ENCODE assay signal across 12 cellular contexts in genomic region chr1:179875606-179876288, GRCh38. TPM values are rescaled to one million over a fixed set of nuclear protein-coding genes. Genes with fewer than 3 reads are reported as not detected.
DNase-seq lines count a peak whose midpoint lies in the region; ATAC-seq and TF ChIP-seq lines count a peak whose summit lies in the region.
"Had no signal": no experiment of that assay in that cellular context is flagged by ENCODE, and none has a peak within 500 bp of the region (broad histone marks: within the 10 kb centered on the region; RNA-seq: fewer than 3 reads in every experiment).

No MANE protein-coding gene starts in this region.

- DNase-seq in HFFc6 (no peak), fibroblast of villous mesenchyme (ENCODE audit: low read depth) (no peak), DMS 273 treated with DMSO at 0.1 percent for 48 hours (lab: John Stamatoyannopoulos, UW) (no peak)
- DNase-seq in activated CD8-positive, alpha-beta T cell treated with anti-CD3 and anti-CD28 coated beads for 36 hours, result no peak
- DNase-seq: activated CD4-positive, alpha-beta T cell treated with anti-CD3 and anti-CD28 coated beads for 36 hours; anterior cingulate cortex; hypothalamus; NCI-H1694; occipital lobe had no signal

- H3K4me2 ChIP-seq in skeletal muscle satellite cell (ENCODE audit: low read length), result peak overlapping the region; percentile 88

- H3K27me3 Mint-ChIP-seq in HFFc6 (ENCODE audit: insufficient read depth), result no peaks in the 10 kb centered on the region; the same call in 1 of the 2 replicates
- H3K27me3 Mint-ChIP-seq in activated T-helper 17 cell treated with anti-CD3 and anti-CD28 coated beads, Interleukin-2, amount 50 U/mL, for 72 hours, result no peaks in the 10 kb centered on the region
- H3K27me3 Mint-ChIP-seq in activated CD8-positive, alpha-beta T cell treated with anti-CD3 and anti-CD28 coated beads for 36 hours, result no peaks in the 10 kb centered on the region
- H3K27me3 Mint-ChIP-seq: activated CD4-positive, alpha-beta T cell treated with anti-CD3 and anti-CD28 coated beads for 36 hours had no signal

- H3K4me1 ChIP-seq in skeletal muscle satellite cell (ENCODE audit: control insufficient read depth, insufficient read depth, low read length), result peaks cover 10% of the 10 kb centered on the region

- CTCF ChIA-PET in activated CD8-positive, alpha-beta T cell treated with anti-CD3 and anti-CD28 coated beads for 36 hours (lab: Charles Lee), result interaction anchor here (0.6 to 1.8 kb wide), 4 partner anchors 8 to 61 kb away, joined by 3 to 9 read pairs (median 4); no protein-coding TSS in a partner anchor

- no peaks in the 10 kb centered on the region for H3K9me3 ChIP-seq in skeletal muscle satellite cell (replicated peaks; ENCODE audit: low read length)

- peaks cover 4% of the 10 kb centered on the region for H3K9me3 Mint-ChIP-seq in HFFc6
- no peaks in the 10 kb centered on the region for H3K9me3 Mint-ChIP-seq in activated T-helper 17 cell treated with anti-CD3 and anti-CD28 coated beads, Interleukin-2, amount 50 U/mL, for 72 hours
- no peaks in the 10 kb centered on the region for H3K9me3 Mint-ChIP-seq in activated CD8-positive, alpha-beta T cell treated with anti-CD3 and anti-CD28 coated beads for 36 hours

- peaks cover 57% of the 10 kb centered on the region for H3K4me1 Mint-ChIP-seq in HFFc6 (ENCODE audit: low read depth)
- H3K4me1 Mint-ChIP-seq in activated T-helper 17 cell treated with anti-CD3 and anti-CD28 coated beads, Interleukin-2, amount 50 U/mL, for 72 hours, result peaks cover 32% of the 10 kb centered on the region
- peaks cover 53% of the 10 kb centered on the region for H3K4me1 Mint-ChIP-seq in activated CD8-positive, alpha-beta T cell treated with anti-CD3 and anti-CD28 coated beads for 36 hours (ENCODE audit: low read depth)

- POLR2A ChIA-PET in activated CD8-positive, alpha-beta T cell treated with anti-CD3 and anti-CD28 coated beads for 36 hours (lab: Charles Lee), result no interaction called here

- peaks cover 32% of the 10 kb centered on the region for H3K36me3 Mint-ChIP-seq in HFFc6 (ENCODE audit: low read depth)
- H3K36me3 Mint-ChIP-seq in activated T-helper 17 cell treated with anti-CD3 and anti-CD28 coated beads, Interleukin-2, amount 50 U/mL, for 72 hours (ENCODE audit: low read depth), result peaks cover 65% of the 10 kb centered on the region
- peaks cover 23% of the 10 kb centered on the region for H3K36me3 Mint-ChIP-seq in activated CD8-positive, alpha-beta T cell treated with anti-CD3 and anti-CD28 coated beads for 36 hours (ENCODE audit: low read depth)

- intact Hi-C loops in activated CD8-positive, alpha-beta T cell treated with anti-CD3 and anti-CD28 coated beads for 36 hours (cut with micrococcal nuclease), result no loop called here

- peak overlapping the region; percentile 90 for H3K4me3 ChIP-seq in fibroblast of villous mesenchyme (ENCODE audit: low read depth, low read length)
- H3K4me3 ChIP-seq in skeletal muscle satellite cell (ENCODE audit: low read length), result peak overlapping the region; percentile 77

- H3K27ac Mint-ChIP-seq in HFFc6, result no peak overlapping the region; the same call in 1 of the 2 replicates
- H3K27ac Mint-ChIP-seq in activated T-helper 17 cell treated with anti-CD3 and anti-CD28 coated beads, Interleukin-2, amount 50 U/mL, for 72 hours, result no peak overlapping the region
- H3K27ac Mint-ChIP-seq in activated CD8-positive, alpha-beta T cell treated with anti-CD3 and anti-CD28 coated beads for 36 hours, result no peak overlapping the region

- H3K4me3 Mint-ChIP-seq in HFFc6, result peak overlapping the region; percentile 94
- H3K4me3 Mint-ChIP-seq in activated T-helper 17 cell treated with anti-CD3 and anti-CD28 coated beads, Interleukin-2, amount 50 U/mL, for 72 hours, result peak overlapping the region; percentile 96
- H3K4me3 Mint-ChIP-seq in activated CD8-positive, alpha-beta T cell treated with anti-CD3 and anti-CD28 coated beads for 36 hours, result no peak overlapping the region

- H3K27me3 ChIP-seq in skeletal muscle satellite cell (ENCODE audit: control insufficient read depth, insufficient read depth, low read length), result no peaks in the 10 kb centered on the region

- no peak for ATAC-seq in activated T-helper 17 cell treated with anti-CD3 and anti-CD28 coated beads, Interleukin-2, amount 50 U/mL, for 72 hours (replicated peaks)
- no peak for ATAC-seq in GM18873 (IDR thresholded peaks at IDR 0.05; ENCODE audit: low FRiP score, unreplicated experiment)
- ATAC-seq in activated CD8-positive, alpha-beta T cell treated with anti-CD3 and anti-CD28 coated beads for 36 hours, result no peak
- ATAC-seq: activated CD4-positive, alpha-beta T cell treated with anti-CD3 and anti-CD28 coated beads for 36 hours had no signal

- peak overlapping the region; percentile 84 for H3K9ac ChIP-seq in skeletal muscle satellite cell (ENCODE audit: low read depth, low read length)

- TF ChIP-seq CTCF in HFFc6 (IDR thresholded peaks at IDR 0.05) (no peak), fibroblast of villous mesenchyme (IDR thresholded peaks at IDR 0.05; ENCODE audit: insufficient read depth, low read depth, low read length) (no peak)
- TF ChIP-seq CTCF in activated CD8-positive, alpha-beta T cell treated with anti-CD3 and anti-CD28 coated beads for 36 hours (IDR thresholded peaks at IDR 0.05), result no peak

- peaks cover 25% of the 10 kb centered on the region for H3K36me3 ChIP-seq in skeletal muscle satellite cell (ENCODE audit: insufficient read depth, low read length)

RNA-seq across cellular contexts. Expression of gene TOR1AIP2, which starts 1.9 kb away (rescaled TPM):
- total RNA-seq in HFFc6 (2021; fragmentation: NEBNext Ultra II Directional; extraction: Animal tissue kit (Norgen Biotek cat#: 25700)), result 100 to 1,000 TPM in 5 of 6 experiments, 10 to 100 TPM in 1; 89.7 to 127 (median 108) TPM
- 10 to 100 TPM; 63.3 to 72.9 TPM for total RNA-seq in activated T-helper 17 cell treated with anti-CD3 and anti-CD28 coated beads, Interleukin-2, amount 50 U/mL, for 72 hours
- total RNA-seq in fibroblast of villous mesenchyme, result 92.1 and 179 TPM in 2 replicates
- 83.0 and 111 TPM in 2 replicates for total RNA-seq in skeletal muscle satellite cell (2012; rRNA removed)
- 10 to 100 TPM; 39.5 to 45.1 TPM for total RNA-seq in activated CD8-positive, alpha-beta T cell treated with anti-CD3 and anti-CD28 coated beads for 36 hours

RNA-seq across cellular contexts. Expression of gene TOR1AIP1, which starts 6.3 kb away (rescaled TPM):
- total RNA-seq in HFFc6 (2021; fragmentation: NEBNext Ultra II Directional; extraction: Animal tissue kit (Norgen Biotek cat#: 25700)), result 10 to 100 TPM; 39.6 to 51.8 (median 48.9) TPM
- 10 to 100 TPM; 61.8 to 62.0 TPM for total RNA-seq in activated T-helper 17 cell treated with anti-CD3 and anti-CD28 coated beads, Interleukin-2, amount 50 U/mL, for 72 hours
- total RNA-seq in fibroblast of villous mesenchyme, result 39.0 and 66.5 TPM in 2 replicates
- 38.4 and 39.0 TPM in 2 replicates for total RNA-seq in skeletal muscle satellite cell (2012; rRNA removed)
- total RNA-seq in activated CD8-positive, alpha-beta T cell treated with anti-CD3 and anti-CD28 coated beads for 36 hours, result 10 to 100 TPM; 38.3 to 45.8 TPM
